In the genomic region with DNA sequence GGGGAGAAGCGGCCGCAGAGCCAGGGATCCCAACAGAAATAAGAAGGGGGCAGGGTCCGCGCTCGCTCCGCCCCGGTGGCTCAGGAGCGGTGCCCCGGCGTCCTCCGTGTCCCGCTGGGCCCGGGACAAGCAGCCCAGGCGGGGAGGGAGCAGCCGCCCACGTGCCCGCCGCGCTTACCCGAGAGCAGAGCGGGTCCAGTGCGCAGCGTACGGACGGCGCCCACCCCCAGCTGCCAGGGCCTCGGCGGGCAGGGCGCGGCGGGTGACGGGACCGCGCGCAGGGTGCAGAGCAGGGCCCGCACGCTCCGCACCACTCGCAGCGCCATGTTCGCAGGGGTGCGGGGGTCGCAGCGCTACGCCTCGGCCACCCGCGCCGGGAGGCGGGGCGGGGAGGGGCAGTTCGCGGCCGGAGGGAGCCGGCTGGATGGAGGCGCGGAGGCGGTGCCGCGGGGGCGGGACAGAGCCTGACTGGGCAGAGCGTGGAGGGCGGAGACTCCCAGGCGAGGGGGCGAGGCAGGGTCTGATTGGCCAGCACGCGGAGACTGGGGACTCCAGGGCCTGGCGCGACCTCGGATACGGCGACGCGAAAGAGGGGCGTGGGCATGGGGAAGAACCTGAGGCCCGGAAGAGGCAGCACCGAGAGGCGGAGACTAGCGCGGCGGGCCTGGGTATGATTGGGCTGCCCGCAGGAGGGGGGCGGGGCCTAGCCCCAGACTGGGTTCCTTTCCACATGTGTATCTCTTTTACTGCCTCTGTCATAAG, we compare ENCODE assay signal across 8 cellular contexts. TPM values are rescaled to one million over a fixed set of nuclear protein-coding genes. Genes with fewer than 3 reads are reported as not detected.
DNase-seq lines count a peak whose midpoint lies in the region; ATAC-seq, FAIRE-seq and TF ChIP-seq lines count a peak whose summit lies in the region.

A gene (minus strand): TSS at position 443 of the 762 bp plus-strand sequence. CDS start 117 bp downstream, at position 326.

- H2AFZ ChIP-seq in OCI-LY1 (ENCODE audit: low read length) (peak within 1 kb of the TSS; percentile 2; the same call in 1 of the 2 replicates), endothelial cell of umbilical vein (ENCODE audit: low read depth, low read length) (peak within 1 kb of the TSS; percentile 91)

- ATAC-seq in GM21447 (IDR thresholded peaks at IDR 0.05; ENCODE audit: unreplicated experiment) = peak; percentile 98

- H3K9me3 ChIP-seq in HUES64 (ENCODE audit: insufficient read depth, low read depth, low read length) (no peaks in the 10 kb centered on the region), OCI-LY1 (ENCODE audit: low read length) (0 out of 2 replicates have a peak, but pooled peaks cover 2% of the 10 kb centered on the region), endothelial cell of umbilical vein (replicated peaks; ENCODE audit: control insufficient read depth, insufficient read depth, low read length) (no peaks in the 10 kb centered on the region)

- no TSS peak for BruUV-seq in endothelial cell of umbilical vein (replicated peaks; lab: Mats Ljungman, UMichigan)

- peaks cover 12% of the 10 kb centered on the region for H3K36me3 ChIP-seq in HUES64 (ENCODE audit: insufficient read depth, low read length)
- H3K36me3 ChIP-seq in OCI-LY1 (ENCODE audit: insufficient read depth, low read length) = no peaks in the 10 kb centered on the region
- no peaks in the 10 kb centered on the region for H3K36me3 ChIP-seq in endothelial cell of umbilical vein (ENCODE audit: control insufficient read depth in 2 of 2, extremely low read depth in 1 of 2, insufficient read depth in 2 of 2, low read length in 2 of 2)

- H3K79me2 ChIP-seq in OCI-LY1 (ENCODE audit: insufficient read depth, low read length) = peaks cover 21% of the 10 kb centered on the region
- peaks cover 21% of the 10 kb centered on the region for H3K79me2 ChIP-seq in endothelial cell of umbilical vein (ENCODE audit: control insufficient read depth, insufficient read depth, low read length)

- peak within 1 kb of the TSS; percentile 71 for H3K27ac ChIP-seq in HUES64 (ENCODE audit: low read depth, low read length)
- H3K27ac ChIP-seq in OCI-LY1 (ENCODE audit: low read depth, low read length, poor library complexity, severe bottlenecking) = peak within 1 kb of the TSS; percentile 3
- peak within 1 kb of the TSS; percentile 0 for H3K27ac ChIP-seq in endothelial cell of umbilical vein (ENCODE audit: insufficient read depth, low read depth, low read length)

- no peaks in the 10 kb centered on the region for H4K20me1 ChIP-seq in OCI-LY1 (ENCODE audit: insufficient read depth, low read length)
- H4K20me1 ChIP-seq in endothelial cell of umbilical vein (replicated peaks; ENCODE audit: control insufficient read depth, extremely low read depth, insufficient read depth, low read length) = no peaks in the 10 kb centered on the region

- H3K4me3 ChIP-seq in HUES64 (ENCODE audit: low read length) = peak within 1 kb of the TSS; percentile 77
- peak within 1 kb of the TSS; percentile 88 for H3K4me3 ChIP-seq in OCI-LY1 (ENCODE audit: low read depth, low read length, poor library complexity, severe bottlenecking)
- H3K4me3 ChIP-seq in endothelial cell of umbilical vein (replicated peaks in 1 of 3; ENCODE audit: insufficient read depth in 1 of 3, low read depth in 1 of 3, low read length in 3 of 3) = peak within 1 kb of the TSS; percentile 49 to 80 (median 60)

- intact Hi-C loops in endothelial cell of umbilical vein (cut with micrococcal nuclease) = loop anchor here (1.0 to 5.0 kb wide), 5 partner anchors 19 to 159 kb away; a partner anchor contains a TSS

- 2% methylated on average over 70 of the region's 83 CpGs for WGBS in HUES64

- POLR2A ChIA-PET in endothelial cell of umbilical vein (lab: Charles Lee) = no interaction called here

- H3K4me1 ChIP-seq in HUES64 (ENCODE audit: insufficient read depth, low read length) = peaks cover 6% of the 10 kb centered on the region
- H3K4me1 ChIP-seq in OCI-LY1 (ENCODE audit: insufficient read depth, low read length, severe bottlenecking) = peaks cover 37% of the 10 kb centered on the region
- H3K4me1 ChIP-seq in endothelial cell of umbilical vein (ENCODE audit: control insufficient read depth, extremely low read depth, insufficient read depth, low read length) = peaks cover 7% of the 10 kb centered on the region

- dilution Hi-C loops in endothelial cell of umbilical vein (cut with MboI; ENCODE audit: extremely low pct_ligation_motif_present, low sequenced_read_pairs) = no loop called here

- CTCF ChIA-PET in endothelial cell of umbilical vein (lab: Charles Lee) = no interaction called here

- peak within 1 kb of the TSS; percentile 70 for H3K4me2 ChIP-seq in OCI-LY1 (ENCODE audit: low read length)
- H3K4me2 ChIP-seq in endothelial cell of umbilical vein (ENCODE audit: insufficient read depth, low read length) = peak within 1 kb of the TSS; percentile 77

- no peaks in the 10 kb centered on the region for H3F3A ChIP-seq in OCI-LY1 (ENCODE audit: insufficient read depth, low read length)

- no peaks in the 10 kb centered on the region for H3K9me2 ChIP-seq in OCI-LY1 (ENCODE audit: low read depth, low read length)

- H3K9me1 ChIP-seq in endothelial cell of umbilical vein (replicated peaks; ENCODE audit: control insufficient read depth, extremely low read depth, insufficient read depth, low read length) = no peaks in the 10 kb centered on the region

- TF ChIP-seq POLR2A in endothelial cell of umbilical vein (IDR thresholded peaks at IDR 0.05; ENCODE audit: low read depth, low read length) = peak; percentile 57

- in situ Hi-C loops in Caki2 (cut with HindIII; ENCODE audit: low pct_unique_long_range_greater_than_20kb, low sequenced_read_pairs) = no loop called here

- FAIRE-seq in endothelial cell of umbilical vein (lab: Jason Lieb, UNC) = peak; percentile 96

- H3K27me3 ChIP-seq in HUES64 (ENCODE audit: insufficient read depth, low read length) (no peaks in the 10 kb centered on the region), OCI-LY1 (ENCODE audit: insufficient read depth, low read length) (no peaks in the 10 kb centered on the region), endothelial cell of umbilical vein (ENCODE audit: control insufficient read depth in 2 of 2, insufficient read depth in 2 of 2, low read length in 2 of 2) (peaks cover 0 to 4% of the 10 kb centered on the region in 2 experiments)

- peak; percentile 99 for DNase-seq in Caki2 (ENCODE audit: low read depth)
- peak; percentile 96 for DNase-seq in activated T-cell treated with anti-CD3 and anti-CD28 coated beads for 1 hour (ENCODE audit: low read depth)
- peak; percentile 99 for DNase-seq in endothelial cell of umbilical vein (ENCODE audit: low read depth, low spot score)
- DNase-seq in midbrain (lab: John Stamatoyannopoulos, UW) = peak; percentile 98
- peak; percentile 95 to 97 for DNase-seq in stimulated activated CD8-positive, alpha-beta memory T cell treated with anti-CD3 and anti-CD28 coated beads, Interleukin-2, amount 100 ng/mL, for 1 hour (ENCODE audit: low read depth in 2 of 2)

- H3K9ac ChIP-seq in HUES64 (ENCODE audit: low read depth, low read length) (peak within 1 kb of the TSS; percentile 90), OCI-LY1 (ENCODE audit: low read length) (peak within 1 kb of the TSS; percentile 89), endothelial cell of umbilical vein (replicated peaks; ENCODE audit: extremely low read depth, insufficient read depth, low read length) (peak within 1 kb of the TSS; percentile 30)

- TF ChIP-seq CTCF in OCI-LY1 (IDR thresholded peaks at IDR 0.05; ENCODE audit: low read length) (no peak), endothelial cell of umbilical vein (IDR thresholded peaks at IDR 0.05; ENCODE audit: extremely low read depth in 1 of 2, insufficient read depth in 1 of 2, low read depth in 1 of 2, low read length in 2 of 2) (no peak)

TF ChIP-seq in endothelial cell of umbilical vein, 7 proteins besides CTCF, POLR2A, EP300 and RAD21:
- TF ChIP-seq MYC (IDR thresholded peaks at IDR 0.05; ENCODE audit: low read depth, low read length) = no peak
- TF ChIP-seq, protein P1, sequence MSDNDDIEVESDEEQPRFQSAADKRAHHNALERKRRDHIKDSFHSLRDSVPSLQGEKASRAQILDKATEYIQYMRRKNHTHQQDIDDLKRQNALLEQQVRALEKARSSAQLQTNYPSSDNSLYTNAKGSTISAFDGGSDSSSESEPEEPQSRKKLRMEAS (IDR thresholded peaks at IDR 0.05; ENCODE audit: insufficient read depth, insufficient read length) = peak; percentile 22
- no peak for TF ChIP-seq JUN (IDR thresholded peaks at IDR 0.05; ENCODE audit: borderline replicate concordance, insufficient read depth, insufficient read length, low read depth)
- TF ChIP-seq POLR2AphosphoS5 (IDR thresholded peaks at IDR 0.05; ENCODE audit: insufficient read depth, low read depth, low read length) = no peak
- no peak for TF ChIP-seq GATA2 (IDR thresholded peaks at IDR 0.05; ENCODE audit: insufficient read depth, insufficient read length, low read depth, low read length)
- no peak for TF ChIP-seq FOS (IDR thresholded peaks at IDR 0.05; ENCODE audit: borderline replicate concordance, insufficient read depth, low read length)
- TF ChIP-seq EZH2 (IDR thresholded peaks at IDR 0.05; ENCODE audit: borderline replicate concordance, low read depth, low read length, severe bottlenecking) = no peak
TF ChIP-seq in endothelial cell of umbilical vein: peak in this region for 1.

RNA-seq across cellular contexts. Expression of the gene that starts here (rescaled TPM):
- 84.8 and 127 TPM in 2 replicates for total RNA-seq in Caki2 (2014; rRNA removed; shearing (Covaris generic); ENCODE audit: low replicate concordance)
- 128 TPM for polyA plus RNA-seq in HUES64 (2013, experiment 1 of 2)
- polyA plus RNA-seq in HUES64 (2013, experiment 2 of 2) = 139 TPM
- total RNA-seq in endothelial cell of umbilical vein = 31.1 and 33.1 TPM in 2 replicates
- 5.4 and 6.9 TPM in 2 replicates for polyA plus RNA-seq in endothelial cell of umbilical vein
- 11.1 and 12.2 TPM in 2 replicates for polyA plus RNA-seq in endothelial cell of umbilical vein (2011; cell fraction: cytosol; rRNA removed)
- 3.3 and 6.0 TPM in 2 replicates for polyA plus RNA-seq in endothelial cell of umbilical vein (2011; cell fraction: nucleus; rRNA removed)
- polyA plus RNA-seq in endothelial cell of umbilical vein (2012) = 23.0 and 30.0 TPM in 2 replicates
- polyA minus RNA-seq in endothelial cell of umbilical vein = 1.1 and 1.5 TPM in 2 replicates
- polyA minus RNA-seq in endothelial cell of umbilical vein (2011; cell fraction: cytosol; rRNA and poly(A)+ RNA removed) = 35.6 TPM
- 1.9 and 3.8 TPM in 2 replicates for polyA minus RNA-seq in endothelial cell of umbilical vein (2011; cell fraction: nucleus; rRNA and poly(A)+ RNA removed)

Comparison
In these comparisons a context has a peak if more than half of its experiments do, and no peak if none do; other contexts are left out.
1. Peak in every context shown above with its lines: DNase-seq, ATAC-seq, H3K4me3 ChIP-seq and H3K27ac ChIP-seq.
2. H3K27ac ChIP-seq: peak in every context shown above with its lines; median percentile 71 in HUES64; 3 in OCI-LY1; 0 in endothelial cell of umbilical vein.
3. H3K9ac ChIP-seq: peak in every context shown above with its lines; median percentile 90 in HUES64; 89 in OCI-LY1; 30 in endothelial cell of umbilical vein.